ENCODE assay signal across 6 cellular contexts in the genomic region with DNA sequence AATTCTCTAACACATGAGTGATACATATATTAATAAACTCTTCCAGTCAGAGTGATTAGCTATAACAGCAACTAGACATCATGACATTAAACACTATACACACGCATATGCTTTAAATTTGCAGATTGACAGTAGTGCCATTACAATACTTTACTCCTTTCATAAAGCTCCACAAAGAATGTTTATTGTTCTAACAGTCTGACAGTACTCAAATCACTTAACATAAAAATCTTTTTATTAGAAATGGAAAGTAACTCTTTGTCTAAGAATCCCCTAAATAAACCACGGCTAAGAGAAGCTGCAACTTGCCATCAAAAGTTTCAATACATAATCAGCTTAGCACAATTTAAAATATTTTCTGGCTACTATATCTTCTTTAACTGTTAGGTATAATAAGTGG.
ATAC-seq and FAIRE-seq lines count a peak whose summit lies in the region.
"Had no signal": no experiment of that assay in that cellular context is flagged by ENCODE, and none has a peak within 500 bp of the region (broad histone marks: within the 10 kb centered on the region; RNA-seq: fewer than 3 reads in every experiment).

No MANE protein-coding gene starts in this region.

- no peak for ATAC-seq in HG02840 (IDR thresholded peaks at IDR 0.05; ENCODE audit: low FRiP score, unreplicated experiment)
- ATAC-seq: A549; CD8-positive, alpha-beta T cell had no signal

- peak; percentile 5 for FAIRE-seq in colon (lab: Jason Lieb, UNC)
- FAIRE-seq: A204.1, A549, D721Med had no signal
